In genomic region chr4:2364654-2365053, GRCh38 we compare ENCODE assay signal across 8 cellular contexts. TPM values are rescaled to one million over a fixed set of nuclear protein-coding genes. Genes with fewer than 3 reads are reported as not detected.
DNase-seq lines count a peak whose midpoint lies in the region; ATAC-seq and TF ChIP-seq lines count a peak whose summit lies in the region.

No MANE protein-coding gene starts in this region.

- peaks cover 6% of the 10 kb centered on the region for H3K9me3 Mint-ChIP-seq in activated CD4-positive, alpha-beta memory T cell treated with anti-CD3 and anti-CD28 coated beads, Interleukin-2, amount 10 ng/mL, durations not matched to agents 7 days and 5 days

- TF ChIP-seq POLR2A in GM18505 (IDR thresholded peaks at IDR 0.05; ENCODE audit: borderline replicate concordance, extremely low read depth, insufficient read depth, insufficient read length), result no peak

- peaks cover 2% of the 10 kb centered on the region for H3K79me2 ChIP-seq in parathyroid adenoma

- H3K27me3 ChIP-seq in endocrine pancreas (ENCODE audit: control insufficient read depth, insufficient read depth, low read length), result no peaks in the 10 kb centered on the region
- no peaks in the 10 kb centered on the region for H3K27me3 ChIP-seq in parathyroid adenoma (ENCODE audit: control insufficient read depth, insufficient read depth, low read length)
- no peaks in the 10 kb centered on the region for H3K27me3 ChIP-seq in thymus (ENCODE audit: control insufficient read depth, insufficient read depth)

- H3K27ac Mint-ChIP-seq in activated CD4-positive, alpha-beta memory T cell treated with anti-CD3 and anti-CD28 coated beads, Interleukin-2, amount 10 ng/mL, durations not matched to agents 7 days and 5 days, result no peak overlapping the region

- DNase-seq in COLO668 (lab: John Stamatoyannopoulos, UW; ENCODE audit: unreplicated experiment) (peak; percentile 74), dedifferentiated amniotic fluid mesenchymal stem cell (ENCODE audit: extremely low spot score) (no peak)
- DNase-seq in activated CD4-positive, alpha-beta memory T cell treated with anti-CD3 and anti-CD28 coated beads, Interleukin-2, amount 10 ng/mL, durations not matched to agents 7 days and 5 days, result peak; percentile 68

- H3K4me1 ChIP-seq in endocrine pancreas (ENCODE audit: control insufficient read depth, insufficient read depth, low read length), result no peaks in the 10 kb centered on the region
- H3K4me1 ChIP-seq in parathyroid adenoma, result peaks cover 18% of the 10 kb centered on the region
- no peaks in the 10 kb centered on the region for H3K4me1 ChIP-seq in thymus (ENCODE audit: control insufficient read depth, insufficient read depth, low read length)

- H3K4me2 ChIP-seq in parathyroid adenoma (ENCODE audit: low read length), result peak overlapping the region; percentile 32

- H3K27ac ChIP-seq in parathyroid adenoma (peak overlapping the region; percentile 80), thymus (ENCODE audit: low read depth) (no peak overlapping the region)

- WGBS in thymus, result 33% methylated on average over 47 of the region's 47 CpGs

- TF ChIP-seq CTCF in parathyroid adenoma (IDR thresholded peaks at IDR 0.05), result no peak

- POLR2A ChIA-PET in activated CD4-positive, alpha-beta memory T cell treated with anti-CD3 and anti-CD28 coated beads, Interleukin-2, amount 10 ng/mL, durations not matched to agents 7 days and 5 days (lab: Charles Lee), result no interaction called here

- H3K4me1 Mint-ChIP-seq in activated CD4-positive, alpha-beta memory T cell treated with anti-CD3 and anti-CD28 coated beads, Interleukin-2, amount 10 ng/mL, durations not matched to agents 7 days and 5 days, result peaks cover 6% of the 10 kb centered on the region

- CTCF ChIA-PET in activated CD4-positive, alpha-beta memory T cell treated with anti-CD3 and anti-CD28 coated beads, Interleukin-2, amount 10 ng/mL, durations not matched to agents 7 days and 5 days (lab: Charles Lee), result no interaction called here

- peaks cover 8% of the 10 kb centered on the region for H3K36me3 Mint-ChIP-seq in activated CD4-positive, alpha-beta memory T cell treated with anti-CD3 and anti-CD28 coated beads, Interleukin-2, amount 10 ng/mL, durations not matched to agents 7 days and 5 days (ENCODE audit: low read depth)

- no peaks in the 10 kb centered on the region for H3K9me3 ChIP-seq in endocrine pancreas (ENCODE audit: control insufficient read depth, low read length)
- no peaks in the 10 kb centered on the region for H3K9me3 ChIP-seq in parathyroid adenoma (ENCODE audit: control insufficient read depth, low read length)
- H3K9me3 ChIP-seq in thymus (ENCODE audit: control insufficient read depth), result no peaks in the 10 kb centered on the region

- H3K4me3 ChIP-seq in endocrine pancreas (ENCODE audit: control insufficient read depth, insufficient read depth, low read length), result no peak overlapping the region
- H3K4me3 ChIP-seq in parathyroid adenoma (ENCODE audit: low read depth, low read length), result peak overlapping the region; percentile 0
- H3K4me3 ChIP-seq in thymus (ENCODE audit: low read length), result peak overlapping the region; percentile 28

- H3K27me3 Mint-ChIP-seq in activated CD4-positive, alpha-beta memory T cell treated with anti-CD3 and anti-CD28 coated beads, Interleukin-2, amount 10 ng/mL, durations not matched to agents 7 days and 5 days, result no peaks in the 10 kb centered on the region

- H2AFZ ChIP-seq in parathyroid adenoma, result peak overlapping the region; percentile 78

- H3K36me3 ChIP-seq in endocrine pancreas (ENCODE audit: control insufficient read depth, insufficient read depth, low read length) (no peaks in the 10 kb centered on the region), parathyroid adenoma (ENCODE audit: control insufficient read depth, insufficient read depth, low read length) (no peaks in the 10 kb centered on the region), thymus (ENCODE audit: control insufficient read depth, insufficient read depth) (no peaks in the 10 kb centered on the region)

- peak overlapping the region; percentile 56 for H3K9ac ChIP-seq in endocrine pancreas (ENCODE audit: control insufficient read depth, insufficient read depth, low read length)
- H3K9ac ChIP-seq in parathyroid adenoma, result no peak overlapping the region

- H3K4me3 Mint-ChIP-seq in activated CD4-positive, alpha-beta memory T cell treated with anti-CD3 and anti-CD28 coated beads, Interleukin-2, amount 10 ng/mL, durations not matched to agents 7 days and 5 days, result peak overlapping the region; percentile 52

- ATAC-seq in HG03439 (IDR thresholded peaks at IDR 0.05; ENCODE audit: unreplicated experiment), result no peak
- ATAC-seq in GM18505 (IDR thresholded peaks at IDR 0.05; ENCODE audit: unreplicated experiment), result no peak

RNA-seq across cellular contexts. Expression of gene ZFYVE28, which starts 53.8 kb away (rescaled TPM):
- total RNA-seq in activated CD4-positive, alpha-beta memory T cell treated with anti-CD3 and anti-CD28 coated beads, Interleukin-2, amount 10 ng/mL, durations not matched to agents 7 days and 5 days, result 10 to 100 TPM; 38.9 to 40.1 TPM
- 7.8 TPM for polyA plus RNA-seq in thymus

RNA-seq across cellular contexts. Expression of gene CFAP99, which starts 54.1 kb away (rescaled TPM):
- total RNA-seq in activated CD4-positive, alpha-beta memory T cell treated with anti-CD3 and anti-CD28 coated beads, Interleukin-2, amount 10 ng/mL, durations not matched to agents 7 days and 5 days, result under 1 TPM; 0.08 TPM
- polyA plus RNA-seq in thymus, result 0.18 TPM
